21 cellular contexts compared by ENCODE assay signal in genomic region chr13:75050419-75051066, GRCh38.
DNase-seq lines count a peak whose midpoint lies in the region; ATAC-seq, FAIRE-seq and TF ChIP-seq lines count a peak whose summit lies in the region.
"Had no signal": no experiment of that assay in that cellular context is flagged by ENCODE, and none has a peak within 500 bp of the region (broad histone marks: within the 10 kb centered on the region; RNA-seq: fewer than 3 reads in every experiment).

No MANE protein-coding gene starts in this region.

- peak overlapping the region in 3 of 4 donors; percentile 32 to 65 (median 60) for H3K27ac ChIP-seq in body of pancreas
- H3K27ac ChIP-seq in thyroid gland = no peak overlapping the region
- H3K27ac ChIP-seq: dorsolateral prefrontal cortex, gastrocnemius medialis, vagina had no signal

- TF ChIP-seq POLR2A in body of pancreas (IDR thresholded peaks at IDR 0.05) = no peak
- TF ChIP-seq POLR2A in thyroid gland (IDR thresholded peaks at IDR 0.05) = no peak

- H3K4me1 ChIP-seq in body of pancreas (peaks cover 3% of the 10 kb centered on the region), thyroid gland (no peaks in the 10 kb centered on the region)
- H3K4me1 ChIP-seq: gastrocnemius medialis, vagina had no signal

- peak; percentile 34 for DNase-seq in GM04503 (ENCODE audit: low read depth)
- no peak for DNase-seq in body of pancreas
- peak; percentile 61 for DNase-seq in kidney epithelial cell (ENCODE audit: low read depth)
- DNase-seq in retina = peak; percentile 39
- no peak for DNase-seq in thyroid gland
- DNase-seq in NCI-H2081 treated with DMSO at 0.1 percent for 48 hours (lab: John Stamatoyannopoulos, UW) = no peak
- no peak for DNase-seq in frontal cortex (ENCODE audit: low spot score in 2 of 2)
- DNase-seq: activated CD4-positive, alpha-beta T cell treated with anti-CD3 and anti-CD28 coated beads, Interleukin-2, amount 50 U/mL, for 4 hours; activated naive CD8-positive, alpha-beta T cell treated with anti-CD3 and anti-CD28 coated beads, Interleukin-2, amount 50 U/mL, for 24 hours; activated T-cell treated with anti-CD3 and anti-CD28 coated beads, Interleukin-2, amount 50 U/mL, for 48 hours; DMS79; dorsolateral prefrontal cortex; gastrocnemius medialis; HCEC 1CT; mammary epithelial cell; NCI-H1105; NCI-H446 treated with DMSO at 0.1 percent for 48 hours; occipital lobe; stimulated activated naive CD8-positive, alpha-beta T cell treated with anti-CD3 and anti-CD28 coated beads, Interleukin-15, Interleukin-2, amounts not matched to agents 100 U/mL and 50 U/mL, for 24 hours had no signal

- H3K9me3 ChIP-seq in body of pancreas (no peaks in the 10 kb centered on the region), thyroid gland (no peaks in the 10 kb centered on the region)
- H3K9me3 ChIP-seq: gastrocnemius medialis, vagina had no signal

- 22 to 23% methylated on average over 5 of the region's 5 CpGs for WGBS in body of pancreas, 2 donors
- WGBS in thyroid gland, 2 donors = 85 to 88% methylated on average over 5 of the region's 5 CpGs

- no peaks in the 10 kb centered on the region for H3K36me3 ChIP-seq in body of pancreas (replicated peaks in 1 of 2; ENCODE audit: insufficient read depth in 1 of 2, low read depth in 2 of 2)
- no peaks in the 10 kb centered on the region for H3K36me3 ChIP-seq in kidney epithelial cell (ENCODE audit: control insufficient read depth, insufficient read depth, low read length)
- no peaks in the 10 kb centered on the region for H3K36me3 ChIP-seq in thyroid gland
- H3K36me3 ChIP-seq: gastrocnemius medialis, vagina had no signal

- H3K27me3 ChIP-seq in body of pancreas = no peaks in the 10 kb centered on the region
- no peaks in the 10 kb centered on the region for H3K27me3 ChIP-seq in kidney epithelial cell (ENCODE audit: control insufficient read depth, insufficient read depth, low read length)
- no peaks in the 10 kb centered on the region for H3K27me3 ChIP-seq in thyroid gland
- H3K27me3 ChIP-seq: dorsolateral prefrontal cortex, gastrocnemius medialis, vagina had no signal

- intact Hi-C loops in body of pancreas (cut with DNase I) (no loop called here), thyroid gland (cut with DNase I) (no loop called here)

- FAIRE-seq in frontal cortex (lab: Jason Lieb, UNC) = no peak

- ATAC-seq in body of pancreas = peak; percentile 56
- ATAC-seq in HG03571 (IDR thresholded peaks at IDR 0.05; ENCODE audit: unreplicated experiment) = no peak
- ATAC-seq: activated naive CD8-positive, alpha-beta T cell treated with anti-CD3 and anti-CD28 coated beads, Interleukin-2, amount 50 U/mL, for 24 hours; gastrocnemius medialis; stimulated activated naive CD8-positive, alpha-beta T cell treated with anti-CD3 and anti-CD28 coated beads, Interleukin-15, Interleukin-2, amounts not matched to agents 100 U/mL and 50 U/mL, for 24 hours had no signal

- no peak for TF ChIP-seq CTCF in body of pancreas (IDR thresholded peaks at IDR 0.05)
- TF ChIP-seq CTCF in kidney epithelial cell (IDR thresholded peaks at IDR 0.05; ENCODE audit: insufficient read depth, low read length, poor library complexity, severe bottlenecking) = no peak
- no peak for TF ChIP-seq CTCF in thyroid gland (IDR thresholded peaks at IDR 0.05)

- H3K4me3 ChIP-seq in body of pancreas (no peak overlapping the region), kidney epithelial cell (ENCODE audit: low read depth, low read length) (no peak overlapping the region), thyroid gland (replicated peaks in 1 of 3) (no peak overlapping the region)
- H3K4me3 ChIP-seq: dorsolateral prefrontal cortex, gastrocnemius medialis, vagina had no signal

Comparison
In these comparisons a context has a peak if more than half of its experiments do, and no peak if none do; other contexts are left out.
1. DNase-seq: peak in GM04503 (single experiment), kidney epithelial cell (single experiment) and retina (single experiment); none in body of pancreas (0 of 4), thyroid gland (0 of 2), NCI-H2081 treated with DMSO at 0.1 percent for 48 hours (single experiment) and frontal cortex (0 of 2).
2. H3K27ac ChIP-seq: peak in body of pancreas (3 of 4); none in thyroid gland (0 of 3).